2 cellular contexts compared by ENCODE assay signal in genomic region chr1:198121058-198121829, GRCh38.
TF ChIP-seq lines count a peak whose summit lies in the region.

No MANE protein-coding gene starts in this region.

TF ChIP-seq in IMR-90, 13 proteins besides CTCF, POLR2A, EP300 and RAD21:
- TF ChIP-seq CEBPB (IDR thresholded peaks at IDR 0.05; ENCODE audit: low read depth, low read length) = no peak
- no peak for TF ChIP-seq CHD1 (IDR thresholded peaks at IDR 0.05; ENCODE audit: low read depth, low read length)
- no peak for TF ChIP-seq RCOR1 (IDR thresholded peaks at IDR 0.05; ENCODE audit: insufficient replicate concordance, low read length)
- TF ChIP-seq MAFK (IDR thresholded peaks at IDR 0.05; ENCODE audit: low read depth, low read length) = no peak
- TF ChIP-seq, protein P1, sequence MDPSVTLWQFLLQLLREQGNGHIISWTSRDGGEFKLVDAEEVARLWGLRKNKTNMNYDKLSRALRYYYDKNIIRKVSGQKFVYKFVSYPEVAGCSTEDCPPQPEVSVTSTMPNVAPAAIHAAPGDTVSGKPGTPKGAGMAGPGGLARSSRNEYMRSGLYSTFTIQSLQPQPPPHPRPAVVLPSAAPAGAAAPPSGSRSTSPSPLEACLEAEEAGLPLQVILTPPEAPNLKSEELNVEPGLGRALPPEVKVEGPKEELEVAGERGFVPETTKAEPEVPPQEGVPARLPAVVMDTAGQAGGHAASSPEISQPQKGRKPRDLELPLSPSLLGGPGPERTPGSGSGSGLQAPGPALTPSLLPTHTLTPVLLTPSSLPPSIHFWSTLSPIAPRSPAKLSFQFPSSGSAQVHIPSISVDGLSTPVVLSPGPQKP (IDR thresholded peaks at IDR 0.05; ENCODE audit: borderline replicate concordance, low read depth, low read length) = no peak
- TF ChIP-seq MAZ (IDR thresholded peaks at IDR 0.05; ENCODE audit: borderline replicate concordance, low read depth, low read length) = 0 out of 2 replicates have a peak, but pooled peaks have one; percentile 9
- no peak for TF ChIP-seq RFX5 (IDR thresholded peaks at IDR 0.05; ENCODE audit: low read depth, low read length)
- TF ChIP-seq MXI1 (IDR thresholded peaks at IDR 0.05; ENCODE audit: borderline replicate concordance, low read depth, low read length) = 0 out of 2 replicates have a peak, but pooled peaks have one; percentile 5
- no peak for TF ChIP-seq NFE2L2 (IDR thresholded peaks at IDR 0.05; ENCODE audit: low read depth, low read length)
- peak; percentile 91 for TF ChIP-seq FOS (IDR thresholded peaks at IDR 0.05; ENCODE audit: low read depth, low read length)
- TF ChIP-seq, protein P2, sequence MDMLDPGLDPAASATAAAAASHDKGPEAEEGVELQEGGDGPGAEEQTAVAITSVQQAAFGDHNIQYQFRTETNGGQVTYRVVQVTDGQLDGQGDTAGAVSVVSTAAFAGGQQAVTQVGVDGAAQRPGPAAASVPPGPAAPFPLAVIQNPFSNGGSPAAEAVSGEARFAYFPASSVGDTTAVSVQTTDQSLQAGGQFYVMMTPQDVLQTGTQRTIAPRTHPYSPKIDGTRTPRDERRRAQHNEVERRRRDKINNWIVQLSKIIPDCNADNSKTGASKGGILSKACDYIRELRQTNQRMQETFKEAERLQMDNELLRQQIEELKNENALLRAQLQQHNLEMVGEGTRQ (IDR thresholded peaks at IDR 0.05; ENCODE audit: low read depth, low read length) = no peak
TF ChIP-seq in IMR-90: peak in this region for 3.

TF ChIP-seq in K562, 482 proteins besides CTCF, POLR2A, EP300 and RAD21 (continues in another document):
- TF ChIP-seq DACH1 (IDR thresholded peaks at IDR 0.05; ENCODE audit: partially characterized antibody) (no peak), HLTF (IDR thresholded peaks at IDR 0.05) (no peak), CBX3 (IDR thresholded peaks at IDR 0.05; ENCODE audit: borderline replicate concordance in 1 of 2, low read length in 2 of 2) (peak in 1 of 2 experiments; percentile 26; a peak in 1 of 3 replicates), ZBTB26 (CRISPR knock-in tag; IDR thresholded peaks at IDR 0.05) (no peak), BCL6 (CRISPR knock-in tag; IDR thresholded peaks at IDR 0.05) (no peak), ZNF518B (CRISPR knock-in tag; IDR thresholded peaks at IDR 0.05) (no peak), ZBTB8A (IDR thresholded peaks at IDR 0.05; ENCODE audit: partially characterized antibody) (no peak), ZBTB34 (CRISPR knock-in tag; IDR thresholded peaks at IDR 0.05) (no peak), KLF16 (IDR thresholded peaks at IDR 0.05) (no peak), PKNOX1 (IDR thresholded peaks at IDR 0.05) (peak; percentile 61; the same call in 1 of the 2 replicates), RAD51 (IDR thresholded peaks at IDR 0.05; ENCODE audit: borderline replicate concordance, low read depth) (peak; percentile 77), TEAD4 (IDR thresholded peaks at IDR 0.05; ENCODE audit: low read length) (no peak), TEAD4 (CRISPR knock-in tag; IDR thresholded peaks at IDR 0.05; ENCODE audit: borderline replicate concordance) (no peak), RHOXF2B (CRISPR knock-in tag; conservative IDR thresholded peaks at IDR 0.05) (no peak), HSF4 (CRISPR knock-in tag; IDR thresholded peaks at IDR 0.05; ENCODE audit: borderline replicate concordance) (no peak), NBN (IDR thresholded peaks at IDR 0.05; ENCODE audit: low read depth) (no peak), RCOR1 (IDR thresholded peaks at IDR 0.05; ENCODE audit: borderline replicate concordance in 1 of 2, low read depth in 2 of 2, low read length in 2 of 2) (no peak), CEBPB (tag; IDR thresholded peaks at IDR 0.05) (no peak), SMAD4 (CRISPR knock-in tag; conservative IDR thresholded peaks at IDR 0.05) (peak; percentile 94), JUND (IDR thresholded peaks at IDR 0.05; ENCODE audit: borderline replicate concordance, low read depth, low read length) (peak; percentile 75; the same call in 1 of the 2 replicates), JUND (tag; IDR thresholded peaks at IDR 0.05; ENCODE audit: borderline replicate concordance, low read depth, low read length) (peak; percentile 62; the same call in 1 of the 3 replicates), POLR2AphosphoS5 (IDR thresholded peaks at IDR 0.05; ENCODE audit: control insufficient read depth, insufficient read depth, low read depth, low read length) (no peak), MCM5 (IDR thresholded peaks at IDR 0.05; ENCODE audit: low read depth) (no peak), CHD7 (IDR thresholded peaks at IDR 0.05; ENCODE audit: low read depth, low read length) (no peak), RBM15 (IDR thresholded peaks at IDR 0.05; ENCODE audit: insufficient read depth, low read length) (no peak), CBFA2T2 (conservative IDR thresholded peaks at IDR 0.05) (peak; percentile 53)
- TF ChIP-seq, protein P3, sequence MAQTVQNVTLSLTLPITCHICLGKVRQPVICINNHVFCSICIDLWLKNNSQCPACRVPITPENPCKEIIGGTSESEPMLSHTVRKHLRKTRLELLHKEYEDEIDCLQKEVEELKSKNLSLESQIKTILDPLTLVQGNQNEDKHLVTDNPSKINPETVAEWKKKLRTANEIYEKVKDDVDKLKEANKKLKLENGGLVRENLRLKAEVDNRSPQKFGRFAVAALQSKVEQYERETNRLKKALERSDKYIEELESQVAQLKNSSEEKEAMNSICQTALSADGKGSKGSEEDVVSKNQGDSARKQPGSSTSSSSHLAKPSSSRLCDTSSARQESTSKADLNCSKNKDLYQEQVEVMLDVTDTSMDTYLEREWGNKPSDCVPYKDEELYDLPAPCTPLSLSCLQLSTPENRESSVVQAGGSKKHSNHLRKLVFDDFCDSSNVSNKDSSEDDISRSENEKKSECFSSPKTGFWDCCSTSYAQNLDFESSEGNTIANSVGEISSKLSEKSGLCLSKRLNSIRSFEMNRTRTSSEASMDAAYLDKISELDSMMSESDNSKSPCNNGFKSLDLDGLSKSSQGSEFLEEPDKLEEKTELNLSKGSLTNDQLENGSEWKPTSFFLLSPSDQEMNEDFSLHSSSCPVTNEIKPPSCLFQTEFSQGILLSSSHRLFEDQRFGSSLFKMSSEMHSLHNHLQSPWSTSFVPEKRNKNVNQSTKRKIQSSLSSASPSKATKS (CRISPR knock-in tag; IDR thresholded peaks at IDR 0.05) = no peak
